Comparison of ENCODE assay signal across 9 cellular contexts in genomic region chr17:32523017-32523680, GRCh38. TPM values are rescaled to one million over a fixed set of nuclear protein-coding genes. Genes with fewer than 3 reads are reported as not detected.
DNase-seq lines count a peak whose midpoint lies in the region; ATAC-seq, FAIRE-seq and TF ChIP-seq lines count a peak whose summit lies in the region.
"Had no signal": no experiment of that assay in that cellular context is flagged by ENCODE, and none has a peak within 500 bp of the region (broad histone marks: within the 10 kb centered on the region; RNA-seq: fewer than 3 reads in every experiment).

No MANE protein-coding gene starts in this region.

- no peak overlapping the region for H2AFZ ChIP-seq in SU-DHL-6 (ENCODE audit: low read depth, low read length, severe bottlenecking)

- peak overlapping the region; percentile 59 for H3K4me2 ChIP-seq in SU-DHL-6 (ENCODE audit: low read depth, low read length, poor library complexity, severe bottlenecking)
- H3K4me2 ChIP-seq: A549 had no signal

- FAIRE-seq in small intestine (lab: Jason Lieb, UNC): no peak
- FAIRE-seq: A549 had no signal

- peak overlapping the region; percentile 33; the same call in 1 of the 2 replicates for H3K9ac ChIP-seq in SU-DHL-6 (ENCODE audit: low read length)

- H3K27me3 ChIP-seq in SU-DHL-6 (ENCODE audit: low read length) (no peaks in the 10 kb centered on the region), small intestine (ENCODE audit: control insufficient read depth in 2 of 2, insufficient read depth in 2 of 2, low read length in 2 of 2) (no peaks in the 10 kb centered on the region), right atrium auricular region (no peaks in the 10 kb centered on the region)

- no peaks in the 10 kb centered on the region for H3K9me2 ChIP-seq in SU-DHL-6 (replicated peaks; ENCODE audit: insufficient read depth, low read length)

- ATAC-seq in HG02884 (IDR thresholded peaks at IDR 0.05; ENCODE audit: unreplicated experiment): peak; percentile 42
- ATAC-seq: A549 had no signal

- H3K9me3 ChIP-seq in SU-DHL-6 (ENCODE audit: insufficient read depth, low read length) (no peaks in the 10 kb centered on the region), small intestine (ENCODE audit: control insufficient read depth, low read depth) (no peaks in the 10 kb centered on the region), right atrium auricular region (no peaks in the 10 kb centered on the region)
- H3K9me3 ChIP-seq: A549 had no signal

- H3K27ac ChIP-seq in SU-DHL-6 (ENCODE audit: low read depth, low read length): peak overlapping the region; percentile 85
- peak overlapping the region in 1 of 2 donors; percentile 0 for H3K27ac ChIP-seq in small intestine (ENCODE audit: low read depth in 1 of 2, low read length in 1 of 2)
- no peak overlapping the region for H3K27ac ChIP-seq in right atrium auricular region
- H3K27ac ChIP-seq: A549 had no signal

- peak overlapping the region; percentile 29 for H3K4me3 ChIP-seq in SU-DHL-6 (ENCODE audit: insufficient read depth, low read length, poor library complexity, severe bottlenecking)
- H3K4me3 ChIP-seq in small intestine (ENCODE audit: low read depth in 1 of 2, low read length in 2 of 2): no peak overlapping the region
- no peak overlapping the region for H3K4me3 ChIP-seq in right atrium auricular region
- H3K4me3 ChIP-seq: A549 had no signal

- peaks cover 10% of the 10 kb centered on the region for H3F3A ChIP-seq in SU-DHL-6 (ENCODE audit: insufficient read depth)

- no peaks in the 10 kb centered on the region for H4K20me1 ChIP-seq in SU-DHL-6 (ENCODE audit: low read depth, low read length)

- 70 to 89% (median 84%) methylated on average over 11 of the region's 11 CpGs for WGBS in small intestine, 3 donors

- peak; percentile 55 for DNase-seq in NK-92 treated with Interleukin-12 subunit alpha and Interleukin-12 subunit beta, amount 100 ng/mL, for 24 hours (lab: John Stamatoyannopoulos, UW)
- DNase-seq in NK-92 (lab: John Stamatoyannopoulos, UW; ENCODE audit: unreplicated experiment): no peak
- peak; percentile 50 for DNase-seq in small intestine
- DNase-seq in right atrium auricular region (ENCODE audit: low spot score): no peak
- DNase-seq in NCI-H1417 treated with DMSO at 0.1 percent for 48 hours (lab: John Stamatoyannopoulos, UW): no peak
- no peak for DNase-seq in kidney tubule cell (ENCODE audit: low spot score)

- H3K79me2 ChIP-seq in SU-DHL-6 (ENCODE audit: insufficient read depth, low read length): no peaks in the 10 kb centered on the region

- TF ChIP-seq CTCF in SU-DHL-6 (IDR thresholded peaks at IDR 0.05; ENCODE audit: insufficient read depth, low read length, poor library complexity, severe bottlenecking) (no peak), right atrium auricular region (IDR thresholded peaks at IDR 0.05) (no peak)

- peaks cover 0 to 6% of the 10 kb centered on the region in 2 donors for H3K4me1 ChIP-seq in small intestine (ENCODE audit: control insufficient read depth in 2 of 2, insufficient read depth in 1 of 2, low read depth in 1 of 2, low read length in 1 of 2)
- peaks cover 0 to 28% of the 10 kb centered on the region in 2 donors for H3K4me1 ChIP-seq in right atrium auricular region
- H3K4me1 ChIP-seq: A549 had no signal

- H3K36me3 ChIP-seq in SU-DHL-6 (ENCODE audit: low read length) (no peaks in the 10 kb centered on the region), small intestine (ENCODE audit: control insufficient read depth in 2 of 2, insufficient read depth in 2 of 2, low read length in 2 of 2) (no peaks in the 10 kb centered on the region), right atrium auricular region (no peaks in the 10 kb centered on the region)

RNA-seq across cellular contexts. Expression of gene CDK5R1, which starts 36.4 kb away (rescaled TPM):
- 1 to 10 TPM in 1 of 3 donors, under 1 TPM in 2; 0.54 to 1.6 (median 0.67) TPM for polyA plus RNA-seq in small intestine
- 1 to 10 TPM in 1 of 2 donors, under 1 TPM in 1; 0.75 to 1.0 TPM for total RNA-seq in right atrium auricular region

Comparison
In these comparisons a context has a peak if more than half of its experiments do, and no peak if none do; other contexts are left out.
1. DNase-seq: peak in NK-92 treated with Interleukin-12 subunit alpha and Interleukin-12 subunit beta, amount 100 ng/mL, for 24 hours (single experiment) and small intestine (single experiment); none in NK-92 (single experiment), right atrium auricular region (single experiment), NCI-H1417 treated with DMSO at 0.1 percent for 48 hours (single experiment) and kidney tubule cell (single experiment).